Comparison of ENCODE assay signal across 1 cellular context in genomic region chr1:1170215-1170890, GRCh38.
A peak's percentile ranks its signal among the peaks of the same experiment; 100 is the strongest.
TF ChIP-seq lines count a peak whose summit lies in the region.

No MANE protein-coding gene starts in this region.

TF ChIP-seq in K562, 482 proteins besides CTCF, POLR2A, EP300 and RAD21:
- TF ChIP-seq ZNF263 (CRISPR knock-in tag; IDR thresholded peaks at IDR 0.05; ENCODE audit: borderline replicate concordance): peak; percentile 71
- TF ChIP-seq, protein P1, sequence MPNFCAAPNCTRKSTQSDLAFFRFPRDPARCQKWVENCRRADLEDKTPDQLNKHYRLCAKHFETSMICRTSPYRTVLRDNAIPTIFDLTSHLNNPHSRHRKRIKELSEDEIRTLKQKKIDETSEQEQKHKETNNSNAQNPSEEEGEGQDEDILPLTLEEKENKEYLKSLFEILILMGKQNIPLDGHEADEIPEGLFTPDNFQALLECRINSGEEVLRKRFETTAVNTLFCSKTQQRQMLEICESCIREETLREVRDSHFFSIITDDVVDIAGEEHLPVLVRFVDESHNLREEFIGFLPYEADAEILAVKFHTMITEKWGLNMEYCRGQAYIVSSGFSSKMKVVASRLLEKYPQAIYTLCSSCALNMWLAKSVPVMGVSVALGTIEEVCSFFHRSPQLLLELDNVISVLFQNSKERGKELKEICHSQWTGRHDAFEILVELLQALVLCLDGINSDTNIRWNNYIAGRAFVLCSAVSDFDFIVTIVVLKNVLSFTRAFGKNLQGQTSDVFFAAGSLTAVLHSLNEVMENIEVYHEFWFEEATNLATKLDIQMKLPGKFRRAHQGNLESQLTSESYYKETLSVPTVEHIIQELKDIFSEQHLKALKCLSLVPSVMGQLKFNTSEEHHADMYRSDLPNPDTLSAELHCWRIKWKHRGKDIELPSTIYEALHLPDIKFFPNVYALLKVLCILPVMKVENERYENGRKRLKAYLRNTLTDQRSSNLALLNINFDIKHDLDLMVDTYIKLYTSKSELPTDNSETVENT (CRISPR knock-in tag; IDR thresholded peaks at IDR 0.05): no peak
